11 cellular contexts compared by ENCODE assay signal in the genomic region with DNA sequence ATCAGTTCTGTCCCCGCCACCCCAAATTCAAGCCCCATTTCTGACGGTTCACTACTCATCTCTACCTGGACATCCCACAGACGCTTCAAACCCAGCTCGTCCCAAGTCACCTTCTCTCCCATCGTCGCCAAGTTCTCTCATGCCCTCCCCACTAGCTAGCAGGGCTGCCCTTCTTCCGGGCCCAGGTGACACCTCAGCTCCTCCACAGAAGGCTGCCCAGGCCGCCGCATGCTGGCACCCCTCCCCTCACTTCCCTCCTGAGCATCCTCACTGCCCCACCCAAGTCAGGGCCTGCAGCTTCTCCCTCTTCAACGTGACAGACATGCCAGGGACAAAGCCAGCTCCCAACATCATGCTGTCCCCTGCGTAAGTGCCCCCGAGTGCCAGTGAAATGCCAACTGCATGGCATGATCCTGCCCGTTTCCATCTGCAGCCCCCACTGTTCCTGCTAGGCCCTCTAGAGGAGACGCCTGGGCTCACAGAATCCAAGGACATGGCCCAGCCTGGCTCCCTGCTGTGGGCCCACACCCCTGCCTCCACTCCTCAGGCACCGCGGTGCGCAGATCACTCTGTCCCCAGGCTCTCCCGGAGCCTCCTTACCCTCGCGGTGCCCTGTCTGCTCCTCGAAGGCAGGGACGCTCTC. TPM values are rescaled to one million over a fixed set of nuclear protein-coding genes. Genes with fewer than 3 reads are reported as not detected.
DNase-seq lines count a peak whose midpoint lies in the region; ATAC-seq and TF ChIP-seq lines count a peak whose summit lies in the region.
"Had no signal": no experiment of that assay in that cellular context is flagged by ENCODE, and none has a peak within 500 bp of the region (broad histone marks: within the 10 kb centered on the region; RNA-seq: fewer than 3 reads in every experiment).

No MANE protein-coding gene starts in this region.

- CTCF ChIA-PET in activated CD8-positive, alpha-beta T cell treated with anti-CD3 and anti-CD28 coated beads, Interleukin-2, amount 10 ng/mL, durations not matched to agents 7 days and 5 days (lab: Charles Lee): interaction anchor here (1.0 to 2.3 kb wide), 6 partner anchors 12 to 1734 kb away, joined by 3 to 17 read pairs (median 6); no protein-coding TSS in a partner anchor

- H3K4me3 ChIP-seq in skeletal muscle tissue (ENCODE audit: low read length in 3 of 3): peak overlapping the region in 1 of 3 donors; percentile 31
- H3K4me3 ChIP-seq: ascending aorta, tibial artery had no signal

- peak overlapping the region; percentile 47; the same call in 1 of the 2 replicates for H3K27ac Mint-ChIP-seq in HFFc6
- peak overlapping the region; percentile 82 for H3K27ac Mint-ChIP-seq in activated CD8-positive, alpha-beta T cell treated with anti-CD3 and anti-CD28 coated beads, Interleukin-2, amount 10 ng/mL, durations not matched to agents 7 days and 5 days
- no peak overlapping the region for H3K27ac Mint-ChIP-seq in mesothelial cell of epicardium

- peaks cover 0 to 6% (median 4%) of the 10 kb centered on the region in 3 donors for H3K27me3 ChIP-seq in skeletal muscle tissue (ENCODE audit: control insufficient read depth in 3 of 3, insufficient read depth in 3 of 3, low read length in 3 of 3)
- H3K27me3 ChIP-seq: ascending aorta had no signal

- H3K9me3 Mint-ChIP-seq in HFFc6 (no peaks in the 10 kb centered on the region), mesothelial cell of epicardium (no peaks in the 10 kb centered on the region)
- H3K9me3 Mint-ChIP-seq in activated CD8-positive, alpha-beta T cell treated with anti-CD3 and anti-CD28 coated beads, Interleukin-2, amount 10 ng/mL, durations not matched to agents 7 days and 5 days (ENCODE audit: insufficient read depth): no peaks in the 10 kb centered on the region

- POLR2A ChIA-PET in activated CD8-positive, alpha-beta T cell treated with anti-CD3 and anti-CD28 coated beads, Interleukin-2, amount 10 ng/mL, durations not matched to agents 7 days and 5 days (lab: Charles Lee): interaction anchor here (0.6 to 1.1 kb wide), 4 partner anchors 11 to 403 kb away, joined by 3 to 4 read pairs (median 3); a partner anchor contains a TSS

- intact Hi-C loops in Right ventricle myocardium superior (cut with DNase I): no loop called here

- H3K4me3 Mint-ChIP-seq in HFFc6 (peak overlapping the region; percentile 22), mesothelial cell of epicardium (no peak overlapping the region)
- H3K4me3 Mint-ChIP-seq in activated CD8-positive, alpha-beta T cell treated with anti-CD3 and anti-CD28 coated beads, Interleukin-2, amount 10 ng/mL, durations not matched to agents 7 days and 5 days: peak overlapping the region; percentile 39

- TF ChIP-seq CTCF in HFFc6 (IDR thresholded peaks at IDR 0.05) (no peak), mesothelial cell of epicardium (IDR thresholded peaks at IDR 0.05; ENCODE audit: unreplicated experiment) (no peak)

- ATAC-seq in activated CD8-positive, alpha-beta T cell treated with anti-CD3 and anti-CD28 coated beads, Interleukin-2, amount 10 ng/mL, durations not matched to agents 7 days and 5 days: peak; percentile 29
- ATAC-seq in Right ventricle myocardium superior (ENCODE audit: poor library complexity) (peak; percentile 11), GM18858 (IDR thresholded peaks at IDR 0.05; ENCODE audit: unreplicated experiment) (no peak), GM18498 (IDR thresholded peaks at IDR 0.05; ENCODE audit: unreplicated experiment) (no peak)

- H3K4me1 Mint-ChIP-seq in HFFc6 (ENCODE audit: low read depth) (peaks cover 17% of the 10 kb centered on the region), mesothelial cell of epicardium (peaks cover 5% of the 10 kb centered on the region)
- H3K4me1 Mint-ChIP-seq in activated CD8-positive, alpha-beta T cell treated with anti-CD3 and anti-CD28 coated beads, Interleukin-2, amount 10 ng/mL, durations not matched to agents 7 days and 5 days (ENCODE audit: low read depth): peaks cover 31% of the 10 kb centered on the region

- DNase-seq in HFFc6 (no peak), Right ventricle myocardium superior (no peak), dedifferentiated amniotic fluid mesenchymal stem cell (ENCODE audit: extremely low spot score) (no peak), mesothelial cell of epicardium (ENCODE audit: low spot score in 2 of 2, unreplicated experiment in 2 of 2) (no peak)
- DNase-seq in activated CD8-positive, alpha-beta T cell treated with anti-CD3 and anti-CD28 coated beads, Interleukin-2, amount 10 ng/mL, durations not matched to agents 7 days and 5 days: no peak
- DNase-seq: NCI-H1417 treated with DMSO at 0.1 percent for 48 hours, tibial artery had no signal

- no peaks in the 10 kb centered on the region for H3K9me3 ChIP-seq in skeletal muscle tissue (ENCODE audit: control insufficient read depth in 3 of 3, low read length in 3 of 3)
- H3K9me3 ChIP-seq: ascending aorta, tibial artery had no signal

- no peaks in the 10 kb centered on the region for H3K36me3 Mint-ChIP-seq in HFFc6 (ENCODE audit: low read depth)
- no peaks in the 10 kb centered on the region for H3K36me3 Mint-ChIP-seq in activated CD8-positive, alpha-beta T cell treated with anti-CD3 and anti-CD28 coated beads, Interleukin-2, amount 10 ng/mL, durations not matched to agents 7 days and 5 days (ENCODE audit: low read depth)
- no peaks in the 10 kb centered on the region for H3K36me3 Mint-ChIP-seq in mesothelial cell of epicardium

- H3K36me3 ChIP-seq in skeletal muscle tissue (ENCODE audit: control insufficient read depth in 3 of 3, insufficient read depth in 3 of 3, low read length in 3 of 3): peaks cover 0 to 3% (median 0%) of the 10 kb centered on the region in 3 donors
- H3K36me3 ChIP-seq: ascending aorta, tibial artery had no signal

- peak overlapping the region; percentile 39 for H3K27ac ChIP-seq in skeletal muscle tissue (ENCODE audit: low read depth, low read length)
- H3K27ac ChIP-seq: ascending aorta, tibial artery had no signal

- peaks cover 29 to 34% (median 32%) of the 10 kb centered on the region in 3 donors for H3K4me1 ChIP-seq in skeletal muscle tissue (ENCODE audit: control insufficient read depth in 3 of 3, insufficient read depth in 3 of 3, low read length in 3 of 3)

- H3K27me3 Mint-ChIP-seq in HFFc6 (ENCODE audit: insufficient read depth) (peaks cover 12% of the 10 kb centered on the region), mesothelial cell of epicardium (ENCODE audit: low read depth) (peaks cover 2% of the 10 kb centered on the region)
- H3K27me3 Mint-ChIP-seq in activated CD8-positive, alpha-beta T cell treated with anti-CD3 and anti-CD28 coated beads, Interleukin-2, amount 10 ng/mL, durations not matched to agents 7 days and 5 days (ENCODE audit: low read depth): peaks cover 13% of the 10 kb centered on the region

- H3K9ac ChIP-seq in skeletal muscle tissue (ENCODE audit: low read depth in 1 of 3, low read length in 3 of 3): no peak overlapping the region

RNA-seq across cellular contexts. Expression of a gene that starts 5.9 kb away (rescaled TPM):
- total RNA-seq in HFFc6 (2021; fragmentation: NEBNext Ultra II Directional; extraction: Animal tissue kit (Norgen Biotek cat#: 25700)): 10 to 100 TPM in 4 of 6 experiments, 1 to 10 TPM in 2; 5.5 to 21.4 (median 15.9) TPM
- 1 to 10 TPM; 2.0 to 2.4 TPM for total RNA-seq in activated CD8-positive, alpha-beta T cell treated with anti-CD3 and anti-CD28 coated beads, Interleukin-2, amount 10 ng/mL, durations not matched to agents 7 days and 5 days
- 18.9 TPM for total RNA-seq in Right ventricle myocardium superior
- total RNA-seq in skeletal muscle tissue: 4.2 TPM
- 20.4 to 21.5 TPM (median 20.5 TPM) in 3 replicates for total RNA-seq in mesothelial cell of epicardium

RNA-seq across cellular contexts. Expression of a gene that starts 36.6 kb away (rescaled TPM):
- 1 to 10 TPM; 1.6 to 2.1 (median 1.7) TPM for total RNA-seq in HFFc6 (2021; fragmentation: NEBNext Ultra II Directional; extraction: Animal tissue kit (Norgen Biotek cat#: 25700))
- under 1 TPM in 1 of 2 experiments, not detected in 1; 0.18 TPM for total RNA-seq in activated CD8-positive, alpha-beta T cell treated with anti-CD3 and anti-CD28 coated beads, Interleukin-2, amount 10 ng/mL, durations not matched to agents 7 days and 5 days
- total RNA-seq in Right ventricle myocardium superior (5.4 TPM), skeletal muscle tissue (7.8 TPM), mesothelial cell of epicardium (2.4 to 2.9 TPM (median 2.6 TPM) in 3 replicates)

Comparison
In these comparisons a context has a peak if more than half of its experiments do, and no peak if none do; other contexts are left out.
1. ATAC-seq: peak in activated CD8-positive, alpha-beta T cell treated with anti-CD3 and anti-CD28 coated beads, Interleukin-2, amount 10 ng/mL, durations not matched to agents 7 days and 5 days (single experiment) and Right ventricle myocardium superior (single experiment); none in GM18858 (single experiment) and GM18498 (single experiment).